ENCODE assay signal across 18 cellular contexts in the genomic region with DNA sequence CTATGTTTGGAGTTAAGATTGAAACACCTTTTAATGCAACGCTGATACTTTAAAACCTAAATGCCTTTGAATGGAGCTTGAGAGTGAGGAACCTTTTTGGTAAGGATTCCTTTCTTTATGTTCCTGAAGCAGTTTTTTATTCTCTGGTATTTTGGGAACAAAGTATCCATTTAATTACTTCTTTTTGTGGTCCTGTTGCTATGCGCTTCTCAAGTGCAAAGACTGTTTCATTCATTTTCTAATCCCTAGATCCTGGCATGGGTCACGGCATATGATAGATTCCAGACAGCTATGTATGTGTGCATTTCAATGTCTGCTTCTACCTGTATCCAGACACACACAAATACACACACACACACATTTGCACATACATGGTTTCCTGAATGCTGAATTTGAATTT. TPM values are rescaled to one million over a fixed set of nuclear protein-coding genes. Genes with fewer than 3 reads are reported as not detected.
DNase-seq lines count a peak whose midpoint lies in the region; ATAC-seq and TF ChIP-seq lines count a peak whose summit lies in the region.
"Had no signal": no experiment of that assay in that cellular context is flagged by ENCODE, and none has a peak within 500 bp of the region (broad histone marks: within the 10 kb centered on the region; RNA-seq: fewer than 3 reads in every experiment).

No MANE protein-coding gene starts in this region.

- in situ Hi-C loops in HAP-1 (cut with MboI; ENCODE audit: low sequenced_read_pairs), result no loop called here
- in situ Hi-C loops in SK-MEL-5 (cut with HindIII; ENCODE audit: low pct_unique_long_range_greater_than_20kb, low sequenced_read_pairs), result no loop called here

- DNase-seq in HAP-1 (ENCODE audit: low spot score in 2 of 2) (peak; percentile 25 to 79), SK-MEL-5 (ENCODE audit: low read depth, low spot score) (peak; percentile 89), H7 (no peak), right lobe of liver (no peak), SW 1271 (lab: John Stamatoyannopoulos, UW) (no peak)
- DNase-seq: 8988T; ACHN; BE2C; C1 segment of cervical spinal cord; Caco-2; Calu3; CD4-positive, alpha-beta memory T cell; CD4-positive, CD25-positive, alpha-beta regulatory T cell; CD8-positive, alpha-beta memory T cell; DMS79 treated with DMSO at 0.1 percent for 48 hours; GF-D8 had no signal

- H3K4me1 ChIP-seq in HAP-1 (peaks cover 6% of the 10 kb centered on the region; the same call in 1 of the 2 replicates), right lobe of liver (no peaks in the 10 kb centered on the region)
- H3K4me1 ChIP-seq: BE2C, BLaER1, Caco-2 had no signal

- H3K4me3 ChIP-seq in HAP-1, result no peak overlapping the region
- no peak overlapping the region for H3K4me3 ChIP-seq in H7 (ENCODE audit: insufficient read depth, low read depth, low read length)
- no peak overlapping the region for H3K4me3 ChIP-seq in right lobe of liver
- H3K4me3 ChIP-seq: BLaER1 had no signal

- WGBS in right lobe of liver (ENCODE audit: insufficient coverage, low coverage, low lambda C conversion rate, missing lambda C conversion rate), result 88% methylated on average over 3 of the region's 3 CpGs

- H3K27me3 ChIP-seq in HAP-1 (ENCODE audit: low read depth) (no peaks in the 10 kb centered on the region), H7 (ENCODE audit: control insufficient read depth, insufficient read depth, low read length) (no peaks in the 10 kb centered on the region), right lobe of liver (no peaks in the 10 kb centered on the region)
- H3K27me3 ChIP-seq: BE2C, BLaER1 had no signal

- intact Hi-C loops in right lobe of liver (cut with DNase I), result no loop called here

- TF ChIP-seq POLR2A in right lobe of liver (IDR thresholded peaks at IDR 0.05), result no peak

- H3K9me3 ChIP-seq in HAP-1, result no peaks in the 10 kb centered on the region
- peaks cover 0 to 5% (median 0%) of the 10 kb centered on the region in 4 donors for H3K9me3 ChIP-seq in right lobe of liver
- H3K9me3 ChIP-seq: BE2C, Caco-2 had no signal

- no peak for TF ChIP-seq CTCF in right lobe of liver (IDR thresholded peaks at IDR 0.05)

- no peak for ATAC-seq in right lobe of liver

- H3K36me3 ChIP-seq in HAP-1 (replicated peaks) (no peaks in the 10 kb centered on the region), H7 (replicated peaks; ENCODE audit: control insufficient read depth, insufficient read depth, low read length) (no peaks in the 10 kb centered on the region), right lobe of liver (no peaks in the 10 kb centered on the region)
- H3K36me3 ChIP-seq: BE2C, BLaER1 had no signal

- no peak overlapping the region for H3K27ac ChIP-seq in right lobe of liver
- H3K27ac ChIP-seq: BLaER1 had no signal

RNA-seq across cellular contexts. Expression of a gene that starts 28.0 kb away (rescaled TPM):
- 28.7 and 32.7 TPM in 2 replicates for total RNA-seq in SK-MEL-5 (2014; rRNA removed; shearing (Covaris generic))
- 53.2 and 74.4 TPM in 2 replicates for polyA plus RNA-seq in SK-MEL-5 (2015; cell fraction: cytosol; rRNA removed)
- polyA plus RNA-seq in SK-MEL-5 (2015; cell fraction: nucleus; rRNA removed), result 220 and 236 TPM in 2 replicates
- total RNA-seq in H7 (2014; rRNA removed; shearing (Covaris generic)), result 0.31 TPM in 1 of 2 replicates, not detected in the other
- 10 to 100 TPM; 23.9 to 99.5 (median 48.6) TPM for total RNA-seq in right lobe of liver
- total RNA-seq: Caco-2; CD4-positive, alpha-beta memory T cell; CD4-positive, CD25-positive, alpha-beta regulatory T cell; CD8-positive, alpha-beta memory T cell had no signal
- polyA plus RNA-seq: CD14-positive monocyte; CD4-positive, alpha-beta memory T cell; CD4-positive, CD25-positive, alpha-beta regulatory T cell; CD8-positive, alpha-beta memory T cell had no signal

Comparison
In these comparisons a context has a peak if more than half of its experiments do, and no peak if none do; other contexts are left out.
1. DNase-seq: peak in HAP-1 (2 of 2) and SK-MEL-5 (single experiment); none in H7 (single experiment), right lobe of liver (0 of 3) and SW 1271 (0 of 2).
2. RNA of a gene that starts 28.0 kb away (total RNA-seq): 23.9 to 99.5 TPM in right lobe of liver and 28.7 to 32.7 TPM in SK-MEL-5; 0.31 TPM in H7; every median in the first group is over 10 times any median in the second.